In genomic region chr9:22189471-22189870, GRCh38 we compare ENCODE assay signal across 29 cellular contexts.
"Had no signal": no experiment of that assay in that cellular context is flagged by ENCODE, and none has a peak within 500 bp of the region (broad histone marks: within the 10 kb centered on the region; RNA-seq: fewer than 3 reads in every experiment).

No MANE protein-coding gene starts in this region.

- H3K36me3 Mint-ChIP-seq: stimulated activated effector memory CD8-positive, alpha-beta T cell treated with anti-CD3 and anti-CD28 coated beads, Interleukin-12 subunit alpha, Interleukin-12 subunit beta, amount 100 ng/mL, for 72 hours; stimulated activated memory B cell treated with anti-CD40 and anti-IgM and Interleukin-4, amounts not matched to agents 10 μg/mL and 1 μg/mL and 100 μg/mL, for 72 hours; type B pancreatic cell had no signal

- H3K4me3 Mint-ChIP-seq: stimulated activated effector memory CD8-positive, alpha-beta T cell treated with anti-CD3 and anti-CD28 coated beads, Interleukin-12 subunit alpha, Interleukin-12 subunit beta, amount 100 ng/mL, for 72 hours; stimulated activated memory B cell treated with anti-CD40 and anti-IgM and Interleukin-4, amounts not matched to agents 10 μg/mL and 1 μg/mL and 100 μg/mL, for 72 hours; stimulated activated naive B cell treated with anti-CD40 and anti-IgM and Interleukin-4, amounts not matched to agents 10 μg/mL and 1 μg/mL and 100 μg/mL, for 72 hours; stimulated activated naive CD8-positive, alpha-beta T cell treated with anti-CD3 and anti-CD28 coated beads, Interleukin-15, amount 100 ng/mL, for 72 hours; stimulated activated naive CD8-positive, alpha-beta T cell treated with anti-CD3 and anti-CD28 coated beads, Interleukin-15, Interleukin-2, amounts not matched to agents 100 ng/mL and 50 ng/mL, for 24 hours; type B pancreatic cell had no signal

- H3K27ac Mint-ChIP-seq: stimulated activated effector memory CD8-positive, alpha-beta T cell treated with anti-CD3 and anti-CD28 coated beads, Interleukin-12 subunit alpha, Interleukin-12 subunit beta, amount 100 ng/mL, for 72 hours; stimulated activated memory B cell treated with anti-CD40 and anti-IgM and Interleukin-4, amounts not matched to agents 10 μg/mL and 1 μg/mL and 100 μg/mL, for 72 hours; stimulated activated naive CD8-positive, alpha-beta T cell treated with anti-CD3 and anti-CD28 coated beads, Interleukin-15, amount 100 ng/mL, for 72 hours; stimulated activated naive CD8-positive, alpha-beta T cell treated with anti-CD3 and anti-CD28 coated beads, Interleukin-15, Interleukin-2, amounts not matched to agents 100 ng/mL and 50 ng/mL, for 24 hours; type B pancreatic cell had no signal

- H3K4me1 Mint-ChIP-seq: stimulated activated effector memory CD8-positive, alpha-beta T cell treated with anti-CD3 and anti-CD28 coated beads, Interleukin-12 subunit alpha, Interleukin-12 subunit beta, amount 100 ng/mL, for 72 hours; stimulated activated naive CD8-positive, alpha-beta T cell treated with anti-CD3 and anti-CD28 coated beads, Interleukin-15, amount 100 ng/mL, for 72 hours had no signal

- ATAC-seq: stimulated activated effector memory CD8-positive, alpha-beta T cell treated with anti-CD3 and anti-CD28 coated beads, Interleukin-12 subunit alpha, Interleukin-12 subunit beta, amount 100 ng/mL, for 72 hours; stimulated activated memory B cell treated with anti-CD40 and anti-IgM and Interleukin-4, amounts not matched to agents 10 μg/mL and 1 μg/mL and 100 μg/mL, for 72 hours; stimulated activated naive B cell treated with anti-CD40 and anti-IgM and Interleukin-4, amounts not matched to agents 10 μg/mL and 1 μg/mL and 100 μg/mL, for 72 hours; stimulated activated naive CD8-positive, alpha-beta T cell treated with anti-CD3 and anti-CD28 coated beads, Interleukin-15, amount 100 ng/mL, for 72 hours; stimulated activated naive CD8-positive, alpha-beta T cell treated with anti-CD3 and anti-CD28 coated beads, Interleukin-15, Interleukin-2, amounts not matched to agents 100 U/mL and 50 U/mL, for 24 hours; upper lobe of right lung had no signal

- H3K27ac ChIP-seq: stomach, suprapubic skin, testis, thoracic aorta, thyroid gland, tibial artery, tibial nerve, transverse colon, upper lobe of left lung, upper lobe of right lung, uterus, vagina had no signal

- FAIRE-seq: urothelium cell line had no signal

- H3K4me1 ChIP-seq: stomach, suprapubic skin, testis, thyroid gland, tibial artery, tibial nerve, transverse colon, upper lobe of left lung, upper lobe of right lung, uterus, vagina had no signal

- H3K9me3 Mint-ChIP-seq: stimulated activated effector memory CD8-positive, alpha-beta T cell treated with anti-CD3 and anti-CD28 coated beads, Interleukin-12 subunit alpha, Interleukin-12 subunit beta, amount 100 ng/mL, for 72 hours; stimulated activated naive CD8-positive, alpha-beta T cell treated with anti-CD3 and anti-CD28 coated beads, Interleukin-15, Interleukin-2, amounts not matched to agents 100 ng/mL and 50 ng/mL, for 24 hours; type B pancreatic cell had no signal

- DNase-seq: stimulated activated CD4-positive, alpha-beta T cell treated with anti-CD3 and anti-CD28 coated beads, Interleukin-2, amount 100 ng/mL, for 48 hours; stimulated activated CD4-positive, alpha-beta T cell treated with anti-CD3 and anti-CD28 coated beads, Interleukin-4, amount 100 ng/mL, for 1 hour; stimulated activated CD4-positive, alpha-beta T cell treated with anti-CD3 and anti-CD28 coated beads, Interleukin-4, amount 100 ng/mL, for 24 hours; stimulated activated CD4-positive, alpha-beta T cell treated with anti-CD3 and anti-CD28 coated beads, Interleukin-4, amount 100 ng/mL, for 4 hours; stimulated activated CD8-positive, alpha-beta memory T cell treated with anti-CD3 and anti-CD28 coated beads, Interleukin-4, amount 100 ng/mL, for 48 hours; stimulated activated naive B cell treated with anti-CD40 and anti-IgM and Interleukin-4, amounts not matched to agents 10 μg/mL and 1 μg/mL and 100 μg/mL, for 72 hours; stimulated activated naive CD4-positive, alpha-beta T cell; stimulated activated naive CD4-positive, alpha-beta T cell treated with Interleukin-2 at 50 U/mL for 16 hours; stimulated activated naive CD8-positive, alpha-beta T cell treated with anti-CD3 and anti-CD28 coated beads, Interleukin-15, amount 100 ng/mL, for 72 hours; stimulated activated naive CD8-positive, alpha-beta T cell treated with anti-CD3 and anti-CD28 coated beads, Interleukin-15, Interleukin-2, amounts not matched to agents 100 U/mL and 50 U/mL, for 24 hours; stomach; substantia nigra; testis; thyroid gland; tibial artery; transverse colon; trophoblast cell; upper lobe of left lung; upper lobe of right lung; uterus had no signal

- H3K4me3 ChIP-seq: stomach, suprapubic skin, testis, thoracic aorta, thyroid gland, tibial artery, tibial nerve, transverse colon, upper lobe of left lung, upper lobe of right lung, uterus, vagina had no signal

- H3K36me3 ChIP-seq: stomach, suprapubic skin, thoracic aorta, thyroid gland, tibial artery, tibial nerve, transverse colon, upper lobe of left lung, upper lobe of right lung, uterus, vagina had no signal

- H3K27me3 Mint-ChIP-seq: stimulated activated memory B cell treated with anti-CD40 and anti-IgM and Interleukin-4, amounts not matched to agents 10 μg/mL and 1 μg/mL and 100 μg/mL, for 72 hours; stimulated activated naive B cell treated with anti-CD40 and anti-IgM and Interleukin-4, amounts not matched to agents 10 μg/mL and 1 μg/mL and 100 μg/mL, for 72 hours had no signal

- H3K9me3 ChIP-seq: stomach, suprapubic skin, testis, thoracic aorta, thyroid gland, tibial artery, tibial nerve, transverse colon, upper lobe of left lung, upper lobe of right lung, uterus, vagina had no signal
